Comparison of ENCODE assay signal across 8 cellular contexts in the genomic region with DNA sequence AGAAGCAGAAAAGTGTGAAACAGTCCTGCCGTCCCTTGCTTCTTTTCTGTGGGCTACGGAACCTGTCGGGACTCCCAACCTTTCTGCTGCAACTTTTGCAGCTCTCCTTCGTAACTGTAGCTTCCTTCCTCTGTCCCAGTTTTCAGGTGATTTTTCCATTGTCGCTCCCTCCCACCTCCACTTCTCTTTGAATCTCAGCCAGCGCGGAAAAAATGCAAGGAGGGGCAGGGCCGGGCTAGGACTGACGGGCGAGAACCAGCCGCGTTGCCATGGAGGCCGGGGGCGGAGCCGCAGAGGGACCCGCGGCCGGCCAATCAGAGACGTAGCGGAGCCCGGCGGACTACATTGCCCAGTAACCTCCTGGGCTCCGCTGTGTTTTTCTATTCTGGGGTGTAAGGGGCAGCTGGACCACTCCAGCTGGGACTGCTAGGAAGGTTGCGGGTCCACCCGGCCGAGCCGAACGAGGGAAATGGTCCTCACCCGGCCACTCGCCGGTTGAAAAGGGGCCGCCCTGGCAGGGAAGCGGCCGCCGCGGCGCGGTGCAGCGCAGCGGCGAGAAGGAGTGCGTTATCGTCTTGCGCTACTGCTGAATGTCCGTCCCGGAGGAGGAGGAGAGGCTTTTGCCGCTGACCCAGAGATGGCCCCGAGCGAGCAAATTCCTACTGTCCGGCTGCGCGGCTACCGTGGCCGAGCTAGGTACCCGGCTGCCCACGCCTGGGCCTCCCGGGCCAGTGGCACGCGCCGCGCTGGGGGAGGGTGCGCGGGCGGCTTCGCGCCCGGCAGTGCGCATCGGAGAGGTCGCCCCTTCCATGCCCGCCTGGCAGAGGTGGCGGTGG. TPM values are rescaled to one million over a fixed set of nuclear protein-coding genes. Genes with fewer than 3 reads are reported as not detected.
A peak's percentile ranks its signal among the peaks of the same experiment; 100 is the strongest.
DNase-seq lines count a peak whose midpoint lies in the region; ATAC-seq and TF ChIP-seq lines count a peak whose summit lies in the region.

A gene with protein sequence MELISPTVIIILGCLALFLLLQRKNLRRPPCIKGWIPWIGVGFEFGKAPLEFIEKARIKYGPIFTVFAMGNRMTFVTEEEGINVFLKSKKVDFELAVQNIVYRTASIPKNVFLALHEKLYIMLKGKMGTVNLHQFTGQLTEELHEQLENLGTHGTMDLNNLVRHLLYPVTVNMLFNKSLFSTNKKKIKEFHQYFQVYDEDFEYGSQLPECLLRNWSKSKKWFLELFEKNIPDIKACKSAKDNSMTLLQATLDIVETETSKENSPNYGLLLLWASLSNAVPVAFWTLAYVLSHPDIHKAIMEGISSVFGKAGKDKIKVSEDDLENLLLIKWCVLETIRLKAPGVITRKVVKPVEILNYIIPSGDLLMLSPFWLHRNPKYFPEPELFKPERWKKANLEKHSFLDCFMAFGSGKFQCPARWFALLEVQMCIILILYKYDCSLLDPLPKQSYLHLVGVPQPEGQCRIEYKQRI (minus strand): TSS at position 216 of the 836 bp plus-strand sequence. CDS start 236 bp downstream, outside the sequence.
A gene with protein sequence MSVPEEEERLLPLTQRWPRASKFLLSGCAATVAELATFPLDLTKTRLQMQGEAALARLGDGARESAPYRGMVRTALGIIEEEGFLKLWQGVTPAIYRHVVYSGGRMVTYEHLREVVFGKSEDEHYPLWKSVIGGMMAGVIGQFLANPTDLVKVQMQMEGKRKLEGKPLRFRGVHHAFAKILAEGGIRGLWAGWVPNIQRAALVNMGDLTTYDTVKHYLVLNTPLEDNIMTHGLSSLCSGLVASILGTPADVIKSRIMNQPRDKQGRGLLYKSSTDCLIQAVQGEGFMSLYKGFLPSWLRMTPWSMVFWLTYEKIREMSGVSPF (plus strand): TSS at position 373 of the 836 bp plus-strand sequence. CDS start 218 bp downstream, at position 591.

- peaks cover 8% of the 10 kb centered on the region; the same call in 1 of the 2 replicates for H3K4me1 ChIP-seq in HUES6 (ENCODE audit: control insufficient read depth, insufficient read depth, low read length)
- peaks cover 10% of the 10 kb centered on the region for H3K4me1 ChIP-seq in OCI-LY7 (ENCODE audit: insufficient read depth, low read length, poor library complexity, severe bottlenecking)
- peaks cover 14% of the 10 kb centered on the region for H3K4me1 ChIP-seq in mononuclear cell (ENCODE audit: insufficient read depth, low read length)

- peaks cover 23% of the 10 kb centered on the region for H3K27me3 ChIP-seq in HUES6 (ENCODE audit: control insufficient read depth, insufficient read depth, low read length)
- peaks cover 55% of the 10 kb centered on the region for H3K27me3 ChIP-seq in mononuclear cell (ENCODE audit: insufficient read depth, low read length)

- H3K36me3 ChIP-seq in HUES6 (ENCODE audit: control insufficient read depth, insufficient read depth, low read length) (no peaks in the 10 kb centered on the region), OCI-LY7 (ENCODE audit: insufficient read depth, low read length) (peaks cover 20% of the 10 kb centered on the region)

- no TSS peak for BruUV-seq in OCI-LY7 (replicated peaks; lab: Mats Ljungman, UMichigan)

- peak; percentile 100 for ATAC-seq in GM21423 (IDR thresholded peaks at IDR 0.05; ENCODE audit: unreplicated experiment)

- peak within 1 kb of the TSS; percentile 78 for H3K4me2 ChIP-seq in OCI-LY7 (ENCODE audit: low read length)

- no peak for TF ChIP-seq CTCF in OCI-LY7 (conservative IDR thresholded peaks at IDR 0.05; ENCODE audit: low read length)

- H3K4me3 ChIP-seq in HUES6 (ENCODE audit: low read depth, low read length) (peak within 1 kb of the TSS; percentile 92), OCI-LY7 (ENCODE audit: low read depth, low read length, poor library complexity, severe bottlenecking) (peak within 1 kb of the TSS; percentile 85), mononuclear cell (ENCODE audit: low read length) (peak within 1 kb of the TSS; percentile 53)

- no peaks in the 10 kb centered on the region for H3K9me2 ChIP-seq in OCI-LY7 (ENCODE audit: insufficient read depth, low read length)

- H3K9me3 ChIP-seq in HUES6 (ENCODE audit: control insufficient read depth, insufficient read depth, low read depth, low read length) (no peaks in the 10 kb centered on the region), OCI-LY7 (ENCODE audit: low read length) (no peaks in the 10 kb centered on the region), mononuclear cell (ENCODE audit: low read depth, low read length) (no peaks in the 10 kb centered on the region)

- H3K9ac ChIP-seq in HUES6 (ENCODE audit: low read length), result peak within 1 kb of the TSS; percentile 59

- POLR2A ChIA-PET in OCI-LY7 (lab: Charles Lee), result interaction anchor here (0.8 to 3.8 kb wide), 6 partner anchors 12 to 593 kb away, joined by 3 to 21 read pairs (median 4); no protein-coding TSS in a partner anchor

- intact Hi-C loops in OCI-LY7 (cut with micrococcal nuclease; ENCODE audit: unreplicated experiment), result loop anchor here (1.0 to 10.0 kb wide), 5 partner anchors 16 to 824 kb away; a partner anchor contains a TSS

- DNase-seq in CMK (ENCODE audit: low read depth), result peak; percentile 11
- DNase-seq in OCI-LY7 (ENCODE audit: low spot score), result peak; percentile 90
- peak; percentile 77 for DNase-seq in activated T-cell treated with anti-CD3 and anti-CD28 coated beads, Interleukin-2, amount 50 U/mL, for 1 hour
- DNase-seq in epithelial cell of prostate (ENCODE audit: low read depth, low spot score), result peak; percentile 41
- DNase-seq in stimulated activated CD8-positive, alpha-beta memory T cell treated with anti-CD3 and anti-CD28 coated beads, Interleukin-2, amount 100 ng/mL, for 1 hour (ENCODE audit: low read depth in 2 of 2), result peak; percentile 45 to 65

- H4K20me1 ChIP-seq in OCI-LY7 (ENCODE audit: insufficient read depth, low read length), result no peaks in the 10 kb centered on the region

- H3K27ac ChIP-seq in HUES6 (ENCODE audit: low read depth, low read length) (no peak within 1 kb of the TSS), OCI-LY7 (ENCODE audit: low read depth, low read length, poor library complexity, severe bottlenecking) (peak within 1 kb of the TSS; percentile 96), epithelial cell of prostate (peak within 1 kb of the TSS; percentile 33)

- CTCF ChIA-PET in OCI-LY7 (lab: Charles Lee; ENCODE audit: unreplicated experiment), result no interaction called here

- peak within 1 kb of the TSS; percentile 68; the same call in 1 of the 2 replicates for H2AFZ ChIP-seq in OCI-LY7 (ENCODE audit: low read length)

- H3K79me2 ChIP-seq in OCI-LY7 (ENCODE audit: insufficient read depth, low read depth, low read length), result peaks cover 85% of the 10 kb centered on the region

RNA-seq across cellular contexts. Expression of the first gene that starts in this region (rescaled TPM):
- 13.4 and 15.4 TPM in 2 replicates for total RNA-seq in OCI-LY7 (2014; rRNA removed; shearing (Covaris generic))
- 22.6 and 24.5 TPM in 2 replicates for total RNA-seq in OCI-LY7 (2022)
- not detected for total RNA-seq in mononuclear cell

RNA-seq across cellular contexts. Expression of the second gene that starts in this region (rescaled TPM):
- 155 and 175 TPM in 2 replicates for total RNA-seq in OCI-LY7 (2014; rRNA removed; shearing (Covaris generic))
- total RNA-seq in OCI-LY7 (2022) (157 and 203 TPM in 2 replicates), mononuclear cell (0.10 TPM)

Comparison
In these comparisons a context has a peak if more than half of its experiments do, and no peak if none do; other contexts are left out.
1. RNA of the first gene that starts in this region (total RNA-seq): 13.4 to 24.5 TPM in OCI-LY7; not detected in mononuclear cell (single experiment); every median in the first group is over 10 times any median in the second.
2. RNA of the second gene that starts in this region (total RNA-seq): 155 to 203 TPM in OCI-LY7; 0.10 TPM in mononuclear cell (single experiment); every median in the first group is over 100 times any median in the second.
3. DNase-seq: peak in every context shown above with its lines; median percentile 90 in OCI-LY7; 77 in activated T-cell treated with anti-CD3 and anti-CD28 coated beads, Interleukin-2, amount 50 U/mL, for 1 hour; 55 in stimulated activated CD8-positive, alpha-beta memory T cell treated with anti-CD3 and anti-CD28 coated beads, Interleukin-2, amount 100 ng/mL, for 1 hour; 41 in epithelial cell of prostate; 11 in CMK.
4. Peak in every context shown above with its lines, with median percentiles within 50 percentile points of each other: H3K4me3 ChIP-seq.